ENCODE assay signal across 13 cellular contexts in the genomic region with DNA sequence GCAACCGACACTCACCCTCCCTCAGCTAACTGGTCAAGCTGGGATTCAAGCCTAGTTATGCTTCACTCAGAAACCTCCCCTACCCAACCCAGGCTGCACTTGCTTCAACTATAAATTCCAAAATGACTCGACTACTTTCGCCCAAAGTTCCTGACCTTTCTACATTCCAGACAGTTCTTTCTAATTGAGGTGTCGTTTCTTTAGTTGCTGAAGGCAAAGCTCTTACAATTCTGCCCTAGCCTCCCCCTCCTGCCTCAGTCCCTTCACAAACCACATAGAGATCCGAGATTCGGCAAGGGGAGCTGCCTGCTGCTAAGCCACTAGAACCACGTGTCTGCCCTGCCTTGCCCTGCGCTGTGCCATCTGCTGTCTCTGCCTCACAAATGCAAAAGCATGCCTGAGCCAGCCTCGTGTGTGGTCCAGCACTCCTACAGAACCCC.
A peak's percentile ranks its signal among the peaks of the same experiment; 100 is the strongest.
DNase-seq lines count a peak whose midpoint lies in the region; ATAC-seq lines count a peak whose summit lies in the region.
"Had no signal": no experiment of that assay in that cellular context is flagged by ENCODE, and none has a peak within 500 bp of the region (broad histone marks: within the 10 kb centered on the region; RNA-seq: fewer than 3 reads in every experiment).

No MANE protein-coding gene starts in this region.

- H3K4me3 ChIP-seq in H7 (ENCODE audit: insufficient read depth, low read depth, low read length) (no peak overlapping the region), skeletal muscle satellite cell (ENCODE audit: low read length) (no peak overlapping the region)
- H3K4me3 ChIP-seq: heart right ventricle, suprapubic skin had no signal

- peak overlapping the region; percentile 29 for H3K4me2 ChIP-seq in skeletal muscle satellite cell (ENCODE audit: low read length)

- peaks cover 6% of the 10 kb centered on the region for H3K4me1 ChIP-seq in skeletal muscle satellite cell (ENCODE audit: control insufficient read depth, insufficient read depth, low read length)
- H3K4me1 ChIP-seq: heart right ventricle had no signal

- intact Hi-C loops in head of caudate nucleus (cut with DNase I), result no loop called here

- no peaks in the 10 kb centered on the region for H3K9me3 ChIP-seq in skeletal muscle satellite cell (replicated peaks; ENCODE audit: low read length)
- H3K9me3 ChIP-seq: heart right ventricle, suprapubic skin had no signal

- no peak overlapping the region for H3K9ac ChIP-seq in skeletal muscle satellite cell (ENCODE audit: low read depth, low read length)

- H3K27me3 ChIP-seq in H7 (ENCODE audit: control insufficient read depth, insufficient read depth, low read length) (peaks cover 1% of the 10 kb centered on the region; the same call in 1 of the 2 replicates), skeletal muscle satellite cell (ENCODE audit: control insufficient read depth, insufficient read depth, low read length) (peaks cover 9% of the 10 kb centered on the region)

- no peak for ATAC-seq in HG03175 (IDR thresholded peaks at IDR 0.05; ENCODE audit: unreplicated experiment)

- no peaks in the 10 kb centered on the region for H3K36me3 ChIP-seq in H7 (replicated peaks; ENCODE audit: control insufficient read depth, insufficient read depth, low read length)
- no peaks in the 10 kb centered on the region for H3K36me3 ChIP-seq in skeletal muscle satellite cell (ENCODE audit: insufficient read depth, low read length)
- H3K36me3 ChIP-seq: heart right ventricle, suprapubic skin had no signal

- peak; percentile 48 for DNase-seq in H7
- DNase-seq in RPMI8226, result peak; percentile 31
- DNase-seq in head of caudate nucleus, result peak in 30 of 42 donors; percentile 12 to 73 (median 38)
- no peak for DNase-seq in NCI-H2196 treated with DMSO at 0.1 percent for 48 hours (lab: John Stamatoyannopoulos, UW; ENCODE audit: unreplicated experiment)
- no peak for DNase-seq in activated T-cell treated with anti-CD3 and anti-CD28 coated beads, Interleukin-2, amount 50 U/mL, for 1 hour
- DNase-seq in cortex of kidney (lab: John Stamatoyannopoulos, UW), result no peak
- DNase-seq: aorta, Calu3, heart right ventricle, NCI-H526 had no signal

Comparison
In these comparisons a context has a peak if more than half of its experiments do, and no peak if none do; other contexts are left out.
1. DNase-seq: peak in H7 (single experiment), RPMI8226 (single experiment) and head of caudate nucleus (30 of 42); none in NCI-H2196 treated with DMSO at 0.1 percent for 48 hours (single experiment), activated T-cell treated with anti-CD3 and anti-CD28 coated beads, Interleukin-2, amount 50 U/mL, for 1 hour (single experiment) and cortex of kidney (single experiment).